Comparison of ENCODE assay signal across 18 cellular contexts in genomic region chr21:45476582-45476981, GRCh38.
DNase-seq lines count a peak whose midpoint lies in the region; ATAC-seq, FAIRE-seq and TF ChIP-seq lines count a peak whose summit lies in the region.
"Had no signal": no experiment of that assay in that cellular context is flagged by ENCODE, and none has a peak within 500 bp of the region (broad histone marks: within the 10 kb centered on the region; RNA-seq: fewer than 3 reads in every experiment).

No MANE protein-coding gene starts in this region.

- BruUV-seq in IMR-90 (replicated peaks; lab: Mats Ljungman, UMichigan) (no TSS peak), K562 (replicated peaks; lab: Mats Ljungman, UMichigan) (no TSS peak)

- ATAC-seq in IMR-90 (ENCODE audit: low read depth) (no peak), K562 (no peak), omental fat pad (ENCODE audit: low FRiP score) (no peak), left lobe of liver (no peak), HG03460 (IDR thresholded peaks at IDR 0.05; ENCODE audit: unreplicated experiment) (no peak)
- ATAC-seq: stimulated activated effector memory CD8-positive, alpha-beta T cell treated with anti-CD3 and anti-CD28 coated beads, Interleukin-12 subunit alpha, Interleukin-12 subunit beta, amount 100 ng/mL, for 72 hours had no signal

- peaks cover 16% of the 10 kb centered on the region for H3K4me1 ChIP-seq in IMR-90 (ENCODE audit: control insufficient read depth, insufficient read depth, low read length)
- H3K4me1 ChIP-seq in K562 (replicated peaks in 1 of 2; ENCODE audit: control insufficient read depth in 2 of 2, insufficient read depth in 2 of 2, low read length in 2 of 2), result peaks cover 10 to 86% of the 10 kb centered on the region in 2 experiments; a peak in 4 of 5 replicates
- H3K4me1 ChIP-seq in trophoblast cell (ENCODE audit: control insufficient read depth in 1 of 2, insufficient read depth in 2 of 2, low read length in 2 of 2), result peaks cover 0 to 4% of the 10 kb centered on the region in 2 experiments
- H3K4me1 ChIP-seq: colonic mucosa had no signal

- H2BK120ac ChIP-seq in IMR-90 (ENCODE audit: low read depth, low read length) (no peak overlapping the region), trophoblast cell (ENCODE audit: insufficient read depth, low read length, poor library complexity) (no peak overlapping the region)

- no peak for DNase-seq in activated naive CD4-positive, alpha-beta T cell treated with anti-CD3 and anti-CD28 coated beads, Interleukin-2, amount 10 ng/mL, durations not matched to agents 7 days and 5 days
- DNase-seq in activated naive CD4-positive, alpha-beta T cell treated with Interleukin-2 at 50 U/mL for 16 hours, result no peak
- DNase-seq in IMR-90, result no peak
- DNase-seq in K562 (ENCODE audit: extremely low read depth in 1 of 4, low spot score in 3 of 4), result no peak
- DNase-seq in trophoblast cell, result no peak
- DNase-seq in omental fat pad (ENCODE audit: low spot score), result no peak
- no peak for DNase-seq in left lobe of liver (ENCODE audit: low spot score)
- DNase-seq: activated gamma-delta T cell, colonic mucosa, NCI-H1048, NCI-H2029, NCI-H524, tibial artery had no signal

- peak overlapping the region; percentile 93; the same call in 1 of the 2 replicates for H2AK5ac ChIP-seq in IMR-90 (ENCODE audit: low read depth, low read length)
- H2AK5ac ChIP-seq in trophoblast cell (ENCODE audit: low read length), result no peak overlapping the region

- H3K18ac ChIP-seq in IMR-90 (ENCODE audit: low read depth, low read length), result no peak overlapping the region
- no peak overlapping the region for H3K18ac ChIP-seq in trophoblast cell (ENCODE audit: low read length)

- H2BK15ac ChIP-seq in IMR-90 (ENCODE audit: low read depth, low read length), result peak overlapping the region; percentile 6; the same call in 1 of the 3 replicates

- dilution Hi-C loops in IMR-90 (cut with HindIII; ENCODE audit: low sequenced_read_pairs, unreplicated experiment), result no loop called here

- H3K23ac ChIP-seq in IMR-90 (ENCODE audit: low read depth, low read length), result no peak overlapping the region
- H3K23ac ChIP-seq in trophoblast cell (ENCODE audit: low read length), result no peak overlapping the region

- H3K9me1 ChIP-seq in IMR-90 (ENCODE audit: insufficient read depth, low read length) (peaks cover 19% of the 10 kb centered on the region), K562 (ENCODE audit: control insufficient read depth, insufficient read depth, low read length) (no peaks in the 10 kb centered on the region)

- H2AFZ ChIP-seq in IMR-90 (replicated peaks; ENCODE audit: low read length, poor library complexity) (no peak overlapping the region), K562 (ENCODE audit: low read depth, low read length) (no peak overlapping the region), trophoblast cell (ENCODE audit: insufficient read depth, low read length, poor library complexity) (no peak overlapping the region)
- H2AFZ ChIP-seq: hepatocyte had no signal

- no peak overlapping the region for H3K4me3 Mint-ChIP-seq in activated naive CD4-positive, alpha-beta T cell treated with anti-CD3 and anti-CD28 coated beads, Interleukin-2, amount 10 ng/mL, durations not matched to agents 7 days and 5 days
- H3K4me3 Mint-ChIP-seq: stimulated activated effector memory CD8-positive, alpha-beta T cell treated with anti-CD3 and anti-CD28 coated beads, Interleukin-12 subunit alpha, Interleukin-12 subunit beta, amount 100 ng/mL, for 72 hours had no signal

- H3K36me3 ChIP-seq in IMR-90 (ENCODE audit: control insufficient read depth, insufficient read depth, low read length) (peaks cover 68% of the 10 kb centered on the region), K562 (ENCODE audit: control insufficient read depth, insufficient read depth, low read length) (peaks cover 10% of the 10 kb centered on the region; the same call in 2 of the 3 replicates), trophoblast cell (ENCODE audit: control insufficient read depth in 1 of 2, insufficient read depth in 2 of 2, low read length in 2 of 2) (peaks cover 78 to 82% of the 10 kb centered on the region in 2 experiments)
- H3K36me3 ChIP-seq: colonic mucosa had no signal

- no peak overlapping the region for H4K5ac ChIP-seq in IMR-90 (ENCODE audit: low read depth, low read length)

- peak; percentile 86 for FAIRE-seq in K562 (lab: Jason Lieb, UNC)
- FAIRE-seq: kidney had no signal

- H3K27me3 ChIP-seq in IMR-90 (ENCODE audit: control insufficient read depth, insufficient read depth, low read length) (no peaks in the 10 kb centered on the region), K562 (ENCODE audit: control insufficient read depth in 2 of 2, insufficient read depth in 2 of 2, low read length in 2 of 2) (no peaks in the 10 kb centered on the region; a peak in 1 of 5 replicates), trophoblast cell (ENCODE audit: insufficient read depth, low read length) (no peaks in the 10 kb centered on the region)
- H3K27me3 ChIP-seq: colonic mucosa, hepatocyte, tibial artery had no signal

- H4K91ac ChIP-seq in IMR-90 (ENCODE audit: insufficient read depth, low read depth, low read length), result no peak overlapping the region
- H4K91ac ChIP-seq in trophoblast cell (ENCODE audit: low read depth, low read length), result no peak overlapping the region

- no peaks in the 10 kb centered on the region for H3K36me3 Mint-ChIP-seq in activated naive CD4-positive, alpha-beta T cell treated with anti-CD3 and anti-CD28 coated beads, Interleukin-2, amount 10 ng/mL, durations not matched to agents 7 days and 5 days
- H3K36me3 Mint-ChIP-seq: stimulated activated effector memory CD8-positive, alpha-beta T cell treated with anti-CD3 and anti-CD28 coated beads, Interleukin-12 subunit alpha, Interleukin-12 subunit beta, amount 100 ng/mL, for 72 hours had no signal

- H2BK12ac ChIP-seq in trophoblast cell (ENCODE audit: low read length), result no peak overlapping the region

- no peak for TF ChIP-seq POLR2A in IMR-90 (IDR thresholded peaks at IDR 0.05; ENCODE audit: low read depth, low read length)
- no peak for TF ChIP-seq POLR2A in K562 (conservative IDR thresholded peaks at IDR 0.05)

- H3K14ac ChIP-seq in IMR-90 (replicated peaks; ENCODE audit: low read depth, low read length) (no peak overlapping the region; the same call in 1 of the 2 replicates), trophoblast cell (ENCODE audit: low read length) (no peak overlapping the region)

- H3K9me3 Mint-ChIP-seq in activated naive CD4-positive, alpha-beta T cell treated with anti-CD3 and anti-CD28 coated beads, Interleukin-2, amount 10 ng/mL, durations not matched to agents 7 days and 5 days, result peaks cover 5% of the 10 kb centered on the region
- H3K9me3 Mint-ChIP-seq: stimulated activated effector memory CD8-positive, alpha-beta T cell treated with anti-CD3 and anti-CD28 coated beads, Interleukin-12 subunit alpha, Interleukin-12 subunit beta, amount 100 ng/mL, for 72 hours had no signal

- no peaks in the 10 kb centered on the region for H3K27me3 Mint-ChIP-seq in activated naive CD4-positive, alpha-beta T cell treated with anti-CD3 and anti-CD28 coated beads, Interleukin-2, amount 10 ng/mL, durations not matched to agents 7 days and 5 days

- H4K20me1 ChIP-seq in IMR-90 (ENCODE audit: insufficient read depth, low read length), result peaks cover 39% of the 10 kb centered on the region
- no peaks in the 10 kb centered on the region; the same call in 1 of the 2 replicates for H4K20me1 ChIP-seq in K562 (replicated peaks; ENCODE audit: control insufficient read depth, insufficient read depth, low read length)

- intact Hi-C loops in IMR-90 (cut with micrococcal nuclease), result loop anchor here (5.0 kb wide), 2 partner anchors 346 to 446 kb away; no protein-coding TSS in a partner anchor
- intact Hi-C loops in K562 (cut with micrococcal nuclease), result loop anchor here (5.0 kb wide), 1 partner anchor 121 kb away; no protein-coding TSS in a partner anchor

- no peaks in the 10 kb centered on the region for H3K79me2 ChIP-seq in K562 (ENCODE audit: control insufficient read depth, insufficient read depth, low read length)
- no peaks in the 10 kb centered on the region for H3K79me2 ChIP-seq in trophoblast cell (ENCODE audit: control insufficient read depth, insufficient read depth, low read length, poor library complexity)

- H3K9me3 ChIP-seq in IMR-90 (ENCODE audit: control insufficient read depth, insufficient read depth, low read length) (no peaks in the 10 kb centered on the region), K562 (replicated peaks; ENCODE audit: control insufficient read depth, insufficient read depth, low read depth, low read length) (no peaks in the 10 kb centered on the region; the same call in none of the 2 replicates), trophoblast cell (ENCODE audit: insufficient read depth, low read depth, low read length) (peaks cover 16% of the 10 kb centered on the region)
- H3K9me3 ChIP-seq: colonic mucosa, tibial artery had no signal

- H3K79me1 ChIP-seq in IMR-90 (ENCODE audit: low read depth in 1 of 2, low read length in 2 of 2) (peaks cover 11 to 54% of the 10 kb centered on the region in 2 experiments; a peak in 3 of 4 replicates), trophoblast cell (ENCODE audit: low read length) (peaks cover 3% of the 10 kb centered on the region)

- POLR2A ChIA-PET in IMR-90 (lab: Charles Lee; ENCODE audit: unreplicated experiment) (no interaction called here), K562 (lab: Yijun Ruan, JAX) (no interaction called here)

- H3K9ac ChIP-seq in IMR-90 (ENCODE audit: low read depth, low read length) (no peak overlapping the region), K562 (ENCODE audit: insufficient read depth in 1 of 2, low read depth in 2 of 2, low read length in 2 of 2) (no peak overlapping the region), trophoblast cell (ENCODE audit: low read length) (no peak overlapping the region)
- H3K9ac ChIP-seq: KMS-11 had no signal

- H4K8ac ChIP-seq in IMR-90 (ENCODE audit: low read depth in 2 of 2, low read length in 2 of 2) (peak overlapping the region in 1 of 2 experiments; percentile 39; a peak in 1 of 4 replicates), trophoblast cell (ENCODE audit: low read depth, low read length) (no peak overlapping the region)

- H3K4me1 Mint-ChIP-seq in activated naive CD4-positive, alpha-beta T cell treated with anti-CD3 and anti-CD28 coated beads, Interleukin-2, amount 10 ng/mL, durations not matched to agents 7 days and 5 days, result peaks cover 32% of the 10 kb centered on the region

- in situ Hi-C loops in IMR-90 (cut with MboI; ENCODE audit: low sequenced_read_pairs), result no loop called here
- in situ Hi-C loops in K562 (cut with MboI), result no loop called here

- H3K4me2 ChIP-seq in IMR-90 (ENCODE audit: low read depth, low read length), result no peak overlapping the region
- no peak overlapping the region for H3K4me2 ChIP-seq in K562 (ENCODE audit: insufficient read depth, low read length)
- no peak overlapping the region for H3K4me2 ChIP-seq in trophoblast cell (ENCODE audit: low read length)
- H3K4me2 ChIP-seq: hepatocyte, KMS-11 had no signal

- H3K27ac ChIP-seq in IMR-90 (ENCODE audit: insufficient read depth, low read length) (no peak overlapping the region), K562 (ENCODE audit: extremely low read depth, low read depth, low read length) (no peak overlapping the region), trophoblast cell (ENCODE audit: low read depth, low read length) (no peak overlapping the region)
- H3K27ac ChIP-seq: colonic mucosa, hepatocyte, KMS-11 had no signal

- H4K12ac ChIP-seq in trophoblast cell (ENCODE audit: low read depth, low read length), result no peak overlapping the region

- no peak overlapping the region for H3K56ac ChIP-seq in IMR-90 (ENCODE audit: extremely low read depth, insufficient read depth, low read length)

- TF ChIP-seq CTCF in IMR-90 (conservative IDR thresholded peaks at IDR 0.05; ENCODE audit: low read depth, low read length), result no peak
- TF ChIP-seq CTCF in K562 (IDR thresholded peaks at IDR 0.05 in 2 of 3, conservative IDR thresholded peaks at IDR 0.05 in 1 of 3; ENCODE audit: insufficient read depth in 2 of 3, low read depth in 1 of 3, low read length in 3 of 3), result no peak
- TF ChIP-seq CTCF in omental fat pad (IDR thresholded peaks at IDR 0.05), result no peak

- H3K4ac ChIP-seq in IMR-90 (ENCODE audit: low read depth, low read length), result no peak overlapping the region
- H3K4ac ChIP-seq in trophoblast cell (ENCODE audit: low read depth, low read length), result no peak overlapping the region

- peak overlapping the region; percentile 67 for H2BK5ac ChIP-seq in IMR-90 (ENCODE audit: low read depth, low read length, poor library complexity, severe bottlenecking)
- H2BK5ac ChIP-seq in trophoblast cell (ENCODE audit: low read depth, low read length, poor library complexity), result no peak overlapping the region

- no peak overlapping the region for H2BK20ac ChIP-seq in IMR-90 (ENCODE audit: low read depth, low read length)

- 96% methylated on average over 4 of the region's 6 CpGs; no CpG with 5 or more reads in 1 of the 2 experiments for WGBS in IMR-90 (ENCODE audit: extremely low coverage in 2 of 2, insufficient read length in 1 of 2), 2 experiments
- 67% methylated on average over 6 of the region's 6 CpGs for whole genome bisulfite sequencing in K562 (ENCODE audit: insufficient coverage, low coverage, missing lambda C conversion rate)
- 100% methylated on average over 2 of the region's 6 CpGs for WGBS in trophoblast cell (ENCODE audit: extremely low coverage, insufficient coverage, insufficient read length)

- TF ChIP-seq RAD21 in IMR-90 (IDR thresholded peaks at IDR 0.05; ENCODE audit: low read length) (no peak), K562 (CRISPR knock-in tag; conservative IDR thresholded peaks at IDR 0.05 in 1 of 2, IDR thresholded peaks at IDR 0.05 in 1 of 2) (no peak)

- TF ChIP-seq EP300 in K562 (IDR thresholded peaks at IDR 0.05; ENCODE audit: low read length), result no peak

- H2AK9ac ChIP-seq in IMR-90 (replicated peaks; ENCODE audit: low read depth, low read length, poor library complexity), result peak overlapping the region; percentile 48

- no peak overlapping the region for H3K4me3 ChIP-seq in IMR-90 (ENCODE audit: insufficient read depth, low read depth, low read length)
- no peak overlapping the region for H3K4me3 ChIP-seq in K562
- H3K4me3 ChIP-seq in trophoblast cell (ENCODE audit: low read depth, low read length), result peak overlapping the region; percentile 47
- H3K4me3 ChIP-seq: colonic mucosa, hepatocyte, tibial artery had no signal

- CTCF ChIA-PET in activated naive CD4-positive, alpha-beta T cell treated with anti-CD3 and anti-CD28 coated beads, Interleukin-2, amount 10 ng/mL, durations not matched to agents 7 days and 5 days (lab: Charles Lee), result no interaction called here
- CTCF ChIA-PET in IMR-90 (lab: Yijun Ruan, JAX), result no interaction called here
- CTCF ChIA-PET in K562 (lab: Yijun Ruan, JAX; ENCODE audit: low intra/inter-chr PET ratio), result no interaction called here

- H3K27ac Mint-ChIP-seq in activated naive CD4-positive, alpha-beta T cell treated with anti-CD3 and anti-CD28 coated beads, Interleukin-2, amount 10 ng/mL, durations not matched to agents 7 days and 5 days, result peak overlapping the region; percentile 42
- H3K27ac Mint-ChIP-seq: stimulated activated effector memory CD8-positive, alpha-beta T cell treated with anti-CD3 and anti-CD28 coated beads, Interleukin-12 subunit alpha, Interleukin-12 subunit beta, amount 100 ng/mL, for 72 hours had no signal
